Comparison of ENCODE assay signal across 24 cellular contexts in genomic region chr15:88609344-88609743, GRCh38.
"Had no signal": no experiment of that assay in that cellular context is flagged by ENCODE, and none has a peak within 500 bp of the region (broad histone marks: within the 10 kb centered on the region; RNA-seq: fewer than 3 reads in every experiment).

No MANE protein-coding gene starts in this region.

- H3K27me3 ChIP-seq: testis had no signal

- H3K9me3 ChIP-seq: adrenal gland, ascending aorta, lower lobe of right lung, prostate gland, spleen, testis, uterus had no signal

- H3K9me3 Mint-ChIP-seq: activated T-cell treated with anti-CD3 and anti-CD28 coated beads, Interleukin-2, amount 50 U/mL, for 24 hours; activated T-helper 2 cell treated with anti-CD3 and anti-CD28 coated beads, Interferon-gamma antibody, Interleukin-2, Interleukin-4, amounts not matched to agents 10 μg/mL and 5 μg/mL and 100 μg/mL, durations not matched to agents 14 hours and 24 hours and 36 hours had no signal

- DNase-seq: activated CD4-positive, alpha-beta T cell treated with anti-CD3 and anti-CD28 coated beads for 1 hour; activated CD4-positive, alpha-beta T cell treated with anti-CD3 and anti-CD28 coated beads, Interleukin-2, amount 50 U/mL, for 1 hour; activated CD8-positive, alpha-beta T cell treated with anti-CD3 and anti-CD28 coated beads, Interleukin-2, amount 10 ng/mL, durations not matched to agents 7 days and 5 days; activated naive CD4-positive, alpha-beta T cell; activated T-cell treated with anti-CD3 and anti-CD28 coated beads, Interleukin-2, amount 50 U/mL, for 24 hours; adrenal gland; central memory CD4-positive, alpha-beta T cell; dermis blood vessel endothelial cell; effector CD8-positive, alpha-beta T cell; foreskin melanocyte; lower lobe of right lung; naive B cell; spleen; stimulated activated CD4-positive, alpha-beta T cell treated with anti-CD3 and anti-CD28 coated beads, Interleukin-4, amount 100 ng/mL, for 1 hour; stimulated activated naive CD4-positive, alpha-beta T cell; testis; trophoblast cell; uterus had no signal

- H3K27ac Mint-ChIP-seq: activated CD8-positive, alpha-beta T cell treated with anti-CD3 and anti-CD28 coated beads, Interleukin-2, amount 10 ng/mL, durations not matched to agents 7 days and 5 days; activated naive CD8-positive, alpha-beta T cell; activated T-cell treated with anti-CD3 and anti-CD28 coated beads, Interleukin-2, amount 50 U/mL, for 24 hours; activated T-helper 2 cell treated with anti-CD3 and anti-CD28 coated beads, Interferon-gamma antibody, Interleukin-2, Interleukin-4, amounts not matched to agents 10 μg/mL and 5 μg/mL and 100 μg/mL, durations not matched to agents 14 hours and 24 hours and 36 hours; naive B cell had no signal

- H3K4me1 ChIP-seq: ascending aorta had no signal

- ATAC-seq: activated CD8-positive, alpha-beta T cell treated with anti-CD3 and anti-CD28 coated beads, Interleukin-2, amount 10 ng/mL, durations not matched to agents 7 days and 5 days; esophagus mucosa; left lobe of liver; lower lobe of right lung had no signal

- H3K4me3 Mint-ChIP-seq: activated CD8-positive, alpha-beta T cell treated with anti-CD3 and anti-CD28 coated beads, Interleukin-2, amount 10 ng/mL, durations not matched to agents 7 days and 5 days; activated naive CD8-positive, alpha-beta T cell; activated T-cell treated with anti-CD3 and anti-CD28 coated beads, Interleukin-2, amount 50 U/mL, for 24 hours had no signal

- H3K36me3 ChIP-seq: adrenal gland, ascending aorta, lower lobe of right lung, prostate gland, spleen, uterus had no signal

- H3K27ac ChIP-seq: ascending aorta, lower lobe of right lung, prostate gland, spleen, testis, uterus had no signal

- H3K4me3 ChIP-seq: adrenal gland, ascending aorta, lower lobe of right lung, prostate gland, spleen, testis, uterus had no signal
